Comparison of ENCODE assay signal across 22 cellular contexts in the genomic region with DNA sequence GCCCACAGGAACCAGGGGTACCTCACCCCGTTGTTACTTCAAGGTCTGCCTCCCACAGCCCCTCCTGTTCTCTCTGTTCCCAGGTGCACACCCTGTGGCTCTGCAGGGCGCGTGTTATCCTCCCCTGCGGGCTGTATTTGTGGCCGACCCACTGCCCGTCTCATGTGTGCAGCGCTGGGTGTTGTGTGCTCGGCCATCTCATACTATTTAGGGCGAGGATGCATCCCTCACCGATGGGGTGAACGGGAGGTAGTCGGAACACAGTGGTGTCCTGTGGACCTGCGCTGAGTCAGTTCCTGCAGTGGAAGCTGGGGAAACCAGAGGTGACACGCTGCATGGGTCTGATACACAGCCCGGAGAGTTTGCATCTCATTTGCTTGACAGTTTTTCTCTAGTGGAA.
"Had no signal": no experiment of that assay in that cellular context is flagged by ENCODE, and none has a peak within 500 bp of the region (broad histone marks: within the 10 kb centered on the region; RNA-seq: fewer than 3 reads in every experiment).

No MANE protein-coding gene starts in this region.

- ATAC-seq: effector memory CD8-positive, alpha-beta T cell; gastroesophageal sphincter; left lung; lower lobe of right lung; naive thymus-derived CD4-positive, alpha-beta T cell; stimulated activated naive B cell treated with anti-CD40 and anti-IgM and Interleukin-4, amounts not matched to agents 10 μg/mL and 1 μg/mL and 100 μg/mL, for 72 hours; stimulated activated naive CD8-positive, alpha-beta T cell treated with anti-CD3 and anti-CD28 coated beads, Interleukin-15, amount 100 ng/mL, for 72 hours; upper lobe of right lung had no signal

- H3K27me3 ChIP-seq: esophagus muscularis mucosa, gastroesophageal sphincter, sigmoid colon, testis, tibial nerve, vagina had no signal

- H3K27me3 Mint-ChIP-seq: stimulated activated naive CD8-positive, alpha-beta T cell treated with anti-CD3 and anti-CD28 coated beads, Interleukin-15, amount 100 ng/mL, for 72 hours had no signal

- DNase-seq: effector memory CD8-positive, alpha-beta T cell; glutamatergic neuron; immature natural killer cell; left lung; lower lobe of right lung; mesenchymal stem cell; naive thymus-derived CD4-positive, alpha-beta T cell; nephron progenitor cell; sigmoid colon; stimulated activated CD4-positive, alpha-beta T cell treated with anti-CD3 and anti-CD28 coated beads, Interleukin-2, amount 100 ng/mL, for 24 hours; stimulated activated CD4-positive, alpha-beta T cell treated with anti-CD3 and anti-CD28 coated beads, Interleukin-4, amount 100 ng/mL, for 4 hours; stimulated activated naive B cell treated with anti-CD40 and anti-IgM and Interleukin-4, amounts not matched to agents 10 μg/mL and 1 μg/mL and 100 μg/mL, for 72 hours; stimulated activated naive CD8-positive, alpha-beta T cell treated with anti-CD3 and anti-CD28 coated beads, Interleukin-15, amount 100 ng/mL, for 72 hours; testis; upper lobe of right lung had no signal

- H3K4me1 Mint-ChIP-seq: immature natural killer cell; naive thymus-derived CD4-positive, alpha-beta T cell; stimulated activated naive CD8-positive, alpha-beta T cell treated with anti-CD3 and anti-CD28 coated beads, Interleukin-15, amount 100 ng/mL, for 72 hours had no signal

- H3K9me3 Mint-ChIP-seq: effector memory CD8-positive, alpha-beta T cell; immature natural killer cell; naive thymus-derived CD4-positive, alpha-beta T cell; nephron progenitor cell; stimulated activated naive CD8-positive, alpha-beta T cell treated with anti-CD3 and anti-CD28 coated beads, Interleukin-15, amount 100 ng/mL, for 72 hours had no signal

- H3K4me1 ChIP-seq: gastroesophageal sphincter, left lung, lower lobe of right lung, sigmoid colon, tibial nerve, upper lobe of right lung, vagina had no signal

- H3K27ac Mint-ChIP-seq: effector memory CD8-positive, alpha-beta T cell; immature natural killer cell; naive thymus-derived CD4-positive, alpha-beta T cell; nephron progenitor cell; stimulated activated naive B cell treated with anti-CD40 and anti-IgM and Interleukin-4, amounts not matched to agents 10 μg/mL and 1 μg/mL and 100 μg/mL, for 72 hours; stimulated activated naive CD8-positive, alpha-beta T cell treated with anti-CD3 and anti-CD28 coated beads, Interleukin-15, amount 100 ng/mL, for 72 hours had no signal

- H3K9me3 ChIP-seq: esophagus muscularis mucosa, gastroesophageal sphincter, left lung, lower lobe of right lung, neutrophil, sigmoid colon, testis, upper lobe of right lung, vagina had no signal

- H3K36me3 ChIP-seq: esophagus muscularis mucosa, gastroesophageal sphincter, left lung, lower lobe of right lung, neutrophil, sigmoid colon, tibial nerve, upper lobe of right lung, vagina had no signal

- H3K36me3 Mint-ChIP-seq: immature natural killer cell; naive thymus-derived CD4-positive, alpha-beta T cell; stimulated activated naive B cell treated with anti-CD40 and anti-IgM and Interleukin-4, amounts not matched to agents 10 μg/mL and 1 μg/mL and 100 μg/mL, for 72 hours had no signal

- H3K27ac ChIP-seq: epithelial cell of prostate, esophagus muscularis mucosa, gastroesophageal sphincter, left lung, lower lobe of right lung, neutrophil, sigmoid colon, skin epidermis, testis, tibial nerve, upper lobe of right lung, vagina had no signal

- H3K4me3 Mint-ChIP-seq: effector memory CD8-positive, alpha-beta T cell; immature natural killer cell; naive thymus-derived CD4-positive, alpha-beta T cell; nephron progenitor cell; stimulated activated naive B cell treated with anti-CD40 and anti-IgM and Interleukin-4, amounts not matched to agents 10 μg/mL and 1 μg/mL and 100 μg/mL, for 72 hours; stimulated activated naive CD8-positive, alpha-beta T cell treated with anti-CD3 and anti-CD28 coated beads, Interleukin-15, amount 100 ng/mL, for 72 hours had no signal

- H3K4me3 ChIP-seq: esophagus muscularis mucosa, gastroesophageal sphincter, left lung, lower lobe of right lung, sigmoid colon, skin epidermis, testis, tibial nerve, upper lobe of right lung, vagina had no signal
